In the genomic region with DNA sequence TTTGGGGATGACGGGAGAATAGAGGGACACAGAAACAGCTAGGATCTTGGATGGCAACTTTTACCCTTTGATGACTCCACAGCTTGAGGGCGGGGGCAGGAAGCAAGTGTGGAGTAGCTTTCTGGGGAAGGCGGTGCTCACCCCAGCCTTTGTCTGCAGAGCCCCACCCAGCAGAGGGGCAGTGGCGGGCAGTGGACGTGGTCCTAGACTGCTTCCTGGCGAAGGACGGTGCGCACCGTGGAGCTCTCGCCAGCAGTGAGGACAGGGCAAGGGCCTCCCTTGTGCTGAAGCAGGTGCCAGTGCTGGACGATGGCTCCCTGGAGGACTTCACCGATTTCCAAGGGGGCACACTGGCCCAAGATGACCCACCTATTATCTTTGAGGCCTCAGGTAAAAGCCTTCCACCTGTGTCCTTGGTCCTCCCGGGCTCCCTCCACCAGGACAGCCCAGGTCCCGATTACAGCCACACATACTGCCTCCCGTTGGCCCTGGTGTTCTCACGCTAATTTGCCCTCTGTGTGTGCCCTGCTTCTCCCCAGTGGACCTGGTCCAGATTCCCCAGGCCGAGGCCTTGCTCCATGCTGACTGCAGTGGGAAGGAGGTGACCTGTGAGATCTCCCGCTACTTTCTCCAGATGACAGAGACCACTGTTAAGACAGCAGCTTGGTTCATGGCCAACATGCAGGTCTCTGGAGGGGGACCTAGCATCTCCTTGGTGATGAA, we compare ENCODE assay signal across 8 cellular contexts. TPM values are rescaled to one million over a fixed set of nuclear protein-coding genes. Genes with fewer than 3 reads are reported as not detected.
A peak's percentile ranks its signal among the peaks of the same experiment; 100 is the strongest.
DNase-seq lines count a peak whose midpoint lies in the region; ATAC-seq, FAIRE-seq and TF ChIP-seq lines count a peak whose summit lies in the region.

No MANE protein-coding gene starts in this region.

- peaks cover 5% of the 10 kb centered on the region for H3K27me3 Mint-ChIP-seq in brain
- no peaks in the 10 kb centered on the region for H3K27me3 Mint-ChIP-seq in memory B cell

- DNase-seq in Right ventricle myocardium inferior (ENCODE audit: missing footprints) (peak; percentile 75), cardiac septum (ENCODE audit: low spot score) (no peak), memory B cell (ENCODE audit: low spot score in 2 of 2) (no peak), urothelium cell line (ENCODE audit: low spot score) (no peak), DMS 273 treated with DMSO at 0.1 percent for 48 hours (lab: John Stamatoyannopoulos, UW) (no peak)

- peak overlapping the region in 3 of 5 experiments; percentile 15 to 86 (median 32) for H3K4me3 Mint-ChIP-seq in brain
- H3K4me3 Mint-ChIP-seq in memory B cell: peak overlapping the region; percentile 91

- FAIRE-seq in urothelium cell line (lab: Jason Lieb, UNC): peak; percentile 77

- intact Hi-C loops in Right ventricle myocardium inferior (cut with DNase I) (loop anchor here (1.0 to 5.0 kb wide), 3 partner anchors 18 to 116 kb away; a partner anchor contains a TSS), cardiac septum (cut with DNase I) (loop anchor here (5.0 kb wide), 1 partner anchor 116 kb away; no protein-coding TSS in a partner anchor)

- H3K27ac Mint-ChIP-seq in brain (peak overlapping the region in 3 of 5 experiments; percentile 63 to 99 (median 93)), memory B cell (peak overlapping the region; percentile 97)

- ATAC-seq in Right ventricle myocardium inferior: peak; percentile 2
- no peak for ATAC-seq in memory B cell (ENCODE audit: low read depth)
- no peak for ATAC-seq in GM18511 (IDR thresholded peaks at IDR 0.05; ENCODE audit: unreplicated experiment)
- no peak for ATAC-seq in HG02840 (IDR thresholded peaks at IDR 0.05; ENCODE audit: low FRiP score, unreplicated experiment)

- H3K9me3 Mint-ChIP-seq in brain (no peaks in the 10 kb centered on the region), memory B cell (no peaks in the 10 kb centered on the region)

- no peak for TF ChIP-seq CTCF in brain (conservative IDR thresholded peaks at IDR 0.05)

- H3K4me1 Mint-ChIP-seq in brain: peaks cover 36% of the 10 kb centered on the region
- peaks cover 39% of the 10 kb centered on the region for H3K4me1 Mint-ChIP-seq in memory B cell

- H3K36me3 Mint-ChIP-seq in brain (peaks cover 2% of the 10 kb centered on the region), memory B cell (peaks cover 26% of the 10 kb centered on the region)

RNA-seq across cellular contexts. Expression of a gene that starts 1.2 kb away (rescaled TPM):
- total RNA-seq in Right ventricle myocardium inferior (15.7 TPM), cardiac septum (17.2 TPM)
- 14.5 TPM for polyA plus RNA-seq in brain (ENCODE audit: insufficient read depth, low read depth, low replicate concordance)

RNA-seq across cellular contexts. Expression of a gene that starts 8.3 kb away (rescaled TPM):
- total RNA-seq in Right ventricle myocardium inferior (not detected), cardiac septum (not detected)
- 0.34 TPM for polyA plus RNA-seq in brain (ENCODE audit: insufficient read depth, low read depth, low replicate concordance)

RNA-seq across cellular contexts. Expression of a gene that starts 17.4 kb away (rescaled TPM):
- total RNA-seq in Right ventricle myocardium inferior (4.2 TPM), cardiac septum (4.1 TPM)
- 42.2 TPM for polyA plus RNA-seq in brain (ENCODE audit: insufficient read depth, low read depth, low replicate concordance)

RNA-seq across cellular contexts. Expression of a gene that starts 40.0 kb away (rescaled TPM):
- total RNA-seq in Right ventricle myocardium inferior: 278 TPM
- 174 TPM for total RNA-seq in cardiac septum
- 133 TPM for polyA plus RNA-seq in brain (ENCODE audit: insufficient read depth, low read depth, low replicate concordance)

RNA-seq across cellular contexts. Expression of a gene that starts 40.8 kb away (rescaled TPM):
- total RNA-seq in Right ventricle myocardium inferior (11.6 TPM), cardiac septum (12.0 TPM)
- polyA plus RNA-seq in brain (ENCODE audit: insufficient read depth, low read depth, low replicate concordance): 69.2 TPM
